ENCODE assay signal across 17 cellular contexts in genomic region chr12:110775997-110776396, GRCh38. TPM values are rescaled to one million over a fixed set of nuclear protein-coding genes. Genes with fewer than 3 reads are reported as not detected.
DNase-seq lines count a peak whose midpoint lies in the region; ATAC-seq and TF ChIP-seq lines count a peak whose summit lies in the region.
"Had no signal": no experiment of that assay in that cellular context is flagged by ENCODE, and none has a peak within 500 bp of the region (broad histone marks: within the 10 kb centered on the region; RNA-seq: fewer than 3 reads in every experiment).

No MANE protein-coding gene starts in this region.

- H2AFZ ChIP-seq in OCI-LY3 (ENCODE audit: low read depth, low read length) = no peak overlapping the region

- peak overlapping the region; percentile 93 for H3K27ac Mint-ChIP-seq in activated naive CD4-positive, alpha-beta T cell treated with anti-CD3 and anti-CD28 coated beads, Interleukin-2, amount 50 U/mL, for 24 hours
- H3K27ac Mint-ChIP-seq in activated naive CD8-positive, alpha-beta T cell treated with anti-CD3 and anti-CD28 coated beads, Interleukin-2, amount 10 ng/mL, durations not matched to agents 7 days and 5 days = peak overlapping the region; percentile 82
- H3K27ac Mint-ChIP-seq in CD14-positive monocyte = no peak overlapping the region

- H3K27me3 Mint-ChIP-seq in activated naive CD4-positive, alpha-beta T cell treated with anti-CD3 and anti-CD28 coated beads, Interleukin-2, amount 50 U/mL, for 24 hours = no peaks in the 10 kb centered on the region
- H3K27me3 Mint-ChIP-seq in activated naive CD8-positive, alpha-beta T cell treated with anti-CD3 and anti-CD28 coated beads, Interleukin-2, amount 10 ng/mL, durations not matched to agents 7 days and 5 days = no peaks in the 10 kb centered on the region
- peaks cover 0 to 5% (median 0%) of the 10 kb centered on the region in 3 donors for H3K27me3 Mint-ChIP-seq in CD14-positive monocyte (ENCODE audit: low read depth in 3 of 3)
- H3K27me3 Mint-ChIP-seq: IgD-negative memory B cell had no signal

- H3K9me3 ChIP-seq in OCI-LY3 (ENCODE audit: insufficient read depth, low read length) (no peaks in the 10 kb centered on the region), sigmoid colon (no peaks in the 10 kb centered on the region)
- H3K9me3 ChIP-seq: ascending aorta, lower lobe of right lung, ovary, right lobe of liver had no signal

- TF ChIP-seq POLR2A in sigmoid colon (IDR thresholded peaks at IDR 0.05) = no peak

- TF ChIP-seq EP300 in sigmoid colon (IDR thresholded peaks at IDR 0.05) = no peak

- peak overlapping the region; percentile 68 for H3K4me2 ChIP-seq in OCI-LY3 (ENCODE audit: low read length)

- H3K79me2 ChIP-seq in OCI-LY3 (ENCODE audit: low read length) = no peaks in the 10 kb centered on the region

- no peak for TF ChIP-seq CTCF in OCI-LY3 (IDR thresholded peaks at IDR 0.05; ENCODE audit: low read depth, low read length)
- no peak for TF ChIP-seq CTCF in CD14-positive monocyte (IDR thresholded peaks at IDR 0.05)
- TF ChIP-seq CTCF in sigmoid colon (IDR thresholded peaks at IDR 0.05) = no peak

- H3K9ac ChIP-seq in OCI-LY3 (ENCODE audit: low read length) = peak overlapping the region; percentile 56

- H4K20me1 ChIP-seq in OCI-LY3 (ENCODE audit: insufficient read depth, low read length) = no peaks in the 10 kb centered on the region

- H3K4me3 ChIP-seq in OCI-LY3 (ENCODE audit: low read length) = peak overlapping the region; percentile 6
- no peak overlapping the region for H3K4me3 ChIP-seq in sigmoid colon
- H3K4me3 ChIP-seq: ascending aorta, heart left ventricle, lower lobe of right lung, ovary, right lobe of liver had no signal

- H3K36me3 Mint-ChIP-seq in activated naive CD4-positive, alpha-beta T cell treated with anti-CD3 and anti-CD28 coated beads, Interleukin-2, amount 50 U/mL, for 24 hours = peaks cover 2% of the 10 kb centered on the region
- H3K36me3 Mint-ChIP-seq in activated naive CD8-positive, alpha-beta T cell treated with anti-CD3 and anti-CD28 coated beads, Interleukin-2, amount 10 ng/mL, durations not matched to agents 7 days and 5 days = peaks cover 4% of the 10 kb centered on the region
- no peaks in the 10 kb centered on the region for H3K36me3 Mint-ChIP-seq in CD14-positive monocyte
- H3K36me3 Mint-ChIP-seq: IgD-negative memory B cell had no signal

- no peak for ATAC-seq in activated naive CD8-positive, alpha-beta T cell treated with anti-CD3 and anti-CD28 coated beads, Interleukin-2, amount 10 ng/mL, durations not matched to agents 7 days and 5 days (ENCODE audit: low read depth)
- ATAC-seq: heart left ventricle, lower lobe of right lung, right lobe of liver had no signal

- H3K4me1 ChIP-seq in OCI-LY3 (ENCODE audit: low read length) = peaks cover 54% of the 10 kb centered on the region
- no peaks in the 10 kb centered on the region for H3K4me1 ChIP-seq in sigmoid colon
- H3K4me1 ChIP-seq: ascending aorta, lower lobe of right lung, right lobe of liver had no signal

- DNase-seq in activated naive CD4-positive, alpha-beta T cell treated with Interleukin-2 at 50 U/mL for 16 hours = no peak
- no peak for DNase-seq in activated naive CD8-positive, alpha-beta T cell treated with anti-CD3 and anti-CD28 coated beads, Interleukin-2, amount 10 ng/mL, durations not matched to agents 7 days and 5 days
- DNase-seq in CD14-positive monocyte (ENCODE audit: low spot score) (no peak), sigmoid colon (no peak), KBM-7 (no peak)
- DNase-seq: heart left ventricle, lower lobe of right lung, NCI-H1092 treated with DMSO at 0.1 percent for 48 hours, NCI-H2081 treated with DMSO at 0.1 percent for 48 hours, ovary, right lobe of liver, Right ventricle myocardium superior had no signal

- peak overlapping the region; percentile 72 for H3K4me3 Mint-ChIP-seq in activated naive CD4-positive, alpha-beta T cell treated with anti-CD3 and anti-CD28 coated beads, Interleukin-2, amount 50 U/mL, for 24 hours
- peak overlapping the region; percentile 49 for H3K4me3 Mint-ChIP-seq in activated naive CD8-positive, alpha-beta T cell treated with anti-CD3 and anti-CD28 coated beads, Interleukin-2, amount 10 ng/mL, durations not matched to agents 7 days and 5 days
- no peak overlapping the region for H3K4me3 Mint-ChIP-seq in CD14-positive monocyte

- H3K9me3 Mint-ChIP-seq in activated naive CD4-positive, alpha-beta T cell treated with anti-CD3 and anti-CD28 coated beads, Interleukin-2, amount 50 U/mL, for 24 hours = peaks cover 3% of the 10 kb centered on the region
- H3K9me3 Mint-ChIP-seq in activated naive CD8-positive, alpha-beta T cell treated with anti-CD3 and anti-CD28 coated beads, Interleukin-2, amount 10 ng/mL, durations not matched to agents 7 days and 5 days = peaks cover 2% of the 10 kb centered on the region
- H3K9me3 Mint-ChIP-seq in CD14-positive monocyte = peaks cover 0 to 2% (median 0%) of the 10 kb centered on the region in 7 donors
- H3K9me3 Mint-ChIP-seq: IgD-negative memory B cell had no signal

- in situ Hi-C loops in KBM-7 (cut with MboI; ENCODE audit: low pct_unique_long_range_greater_than_20kb, low sequenced_read_pairs) = no loop called here

- no peaks in the 10 kb centered on the region for H3K27me3 ChIP-seq in OCI-LY3 (ENCODE audit: low read depth, low read length)
- no peaks in the 10 kb centered on the region for H3K27me3 ChIP-seq in sigmoid colon
- H3K27me3 ChIP-seq: ascending aorta, heart left ventricle, ovary, right lobe of liver had no signal

- intact Hi-C loops in CD14-positive monocyte (cut with micrococcal nuclease) = no loop called here
- intact Hi-C loops in sigmoid colon (cut with DNase I) = no loop called here

- peaks cover 79% of the 10 kb centered on the region for H3K4me1 Mint-ChIP-seq in activated naive CD4-positive, alpha-beta T cell treated with anti-CD3 and anti-CD28 coated beads, Interleukin-2, amount 50 U/mL, for 24 hours
- H3K4me1 Mint-ChIP-seq in activated naive CD8-positive, alpha-beta T cell treated with anti-CD3 and anti-CD28 coated beads, Interleukin-2, amount 10 ng/mL, durations not matched to agents 7 days and 5 days = peaks cover 39% of the 10 kb centered on the region
- peaks cover 13% of the 10 kb centered on the region for H3K4me1 Mint-ChIP-seq in CD14-positive monocyte

- peak overlapping the region; percentile 91 for H3K27ac ChIP-seq in OCI-LY3 (ENCODE audit: low read length)
- no peak overlapping the region for H3K27ac ChIP-seq in sigmoid colon
- H3K27ac ChIP-seq: ascending aorta, heart left ventricle, HL-60, lower lobe of right lung, ovary, right lobe of liver had no signal

- H3K36me3 ChIP-seq in OCI-LY3 (replicated peaks; ENCODE audit: low read depth, low read length) (no peaks in the 10 kb centered on the region), sigmoid colon (no peaks in the 10 kb centered on the region)
- H3K36me3 ChIP-seq: ascending aorta, heart left ventricle, lower lobe of right lung, ovary, right lobe of liver had no signal

- 83 to 94% methylated on average over 1 of the region's 1 CpG for WGBS in sigmoid colon, 2 donors

- POLR2A ChIA-PET in activated naive CD8-positive, alpha-beta T cell treated with anti-CD3 and anti-CD28 coated beads, Interleukin-2, amount 10 ng/mL, durations not matched to agents 7 days and 5 days (lab: Charles Lee) = interaction anchor here (0.7 to 1.6 kb wide), 6 partner anchors 35 to 303 kb away, joined by 3 to 4 read pairs (median 4); no protein-coding TSS in a partner anchor

RNA-seq across cellular contexts. Expression of gene PPP1CC, which starts 33.3 kb away (rescaled TPM):
- total RNA-seq in activated naive CD8-positive, alpha-beta T cell treated with anti-CD3 and anti-CD28 coated beads, Interleukin-2, amount 10 ng/mL, durations not matched to agents 7 days and 5 days = 100 to 1,000 TPM; 156 to 160 TPM
- 100 to 1,000 TPM; 128 to 139 TPM for polyA plus RNA-seq in CD14-positive monocyte
- total RNA-seq in sigmoid colon = 100 to 1,000 TPM; 140 to 208 (median 171) TPM
- polyA plus RNA-seq in sigmoid colon = 100 to 1,000 TPM; 107 to 272 (median 153) TPM

Comparison
In these comparisons a context has a peak if more than half of its experiments do, and no peak if none do; other contexts are left out.
1. H3K27ac Mint-ChIP-seq: peak in activated naive CD4-positive, alpha-beta T cell treated with anti-CD3 and anti-CD28 coated beads, Interleukin-2, amount 50 U/mL, for 24 hours (single experiment) and activated naive CD8-positive, alpha-beta T cell treated with anti-CD3 and anti-CD28 coated beads, Interleukin-2, amount 10 ng/mL, durations not matched to agents 7 days and 5 days (single experiment); none in CD14-positive monocyte (0 of 7).
2. H3K4me3 Mint-ChIP-seq: peak in activated naive CD4-positive, alpha-beta T cell treated with anti-CD3 and anti-CD28 coated beads, Interleukin-2, amount 50 U/mL, for 24 hours (single experiment) and activated naive CD8-positive, alpha-beta T cell treated with anti-CD3 and anti-CD28 coated beads, Interleukin-2, amount 10 ng/mL, durations not matched to agents 7 days and 5 days (single experiment); none in CD14-positive monocyte (0 of 2).